9 cellular contexts compared by ENCODE assay signal in the genomic region with DNA sequence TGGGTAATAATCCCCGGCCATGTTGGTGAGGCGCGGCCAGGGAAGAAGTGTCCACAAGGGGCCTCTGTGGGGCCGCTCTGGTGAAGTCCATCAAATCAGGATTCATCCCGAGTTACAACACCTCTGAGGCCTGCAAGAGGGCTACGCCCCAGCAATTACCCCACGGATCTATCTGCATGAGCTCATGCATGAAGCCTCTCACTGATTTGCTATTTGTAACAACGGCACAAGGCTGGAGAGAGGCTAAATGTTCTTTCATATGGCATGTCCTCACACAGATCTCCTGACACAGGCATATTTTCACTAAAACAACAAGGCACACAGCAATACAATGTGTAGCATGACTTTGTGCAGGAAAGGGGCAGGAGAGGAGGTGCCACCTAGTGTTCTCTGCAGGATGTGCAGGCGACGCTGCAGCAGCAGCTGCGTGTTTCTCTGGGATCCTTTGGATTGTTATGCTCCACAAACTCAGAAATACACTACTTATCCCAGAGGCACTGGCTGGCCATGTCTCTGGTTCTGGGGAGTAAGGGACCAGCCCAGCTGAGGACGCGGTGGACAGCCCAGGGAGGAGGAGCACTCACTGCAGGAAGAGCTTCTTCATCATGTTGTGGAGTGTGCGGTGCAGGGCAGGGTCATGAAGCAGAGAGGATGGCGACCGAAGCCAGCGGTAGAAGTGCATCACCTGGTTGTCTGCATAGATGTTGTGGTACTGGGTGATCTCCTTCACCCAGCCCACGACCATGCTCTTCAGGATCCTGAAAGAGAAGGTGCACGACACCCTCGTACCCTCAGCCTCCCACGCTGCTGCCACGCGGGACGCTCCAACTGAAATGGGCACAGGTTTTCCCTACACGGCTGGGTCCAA. TPM values are rescaled to one million over a fixed set of nuclear protein-coding genes. Genes with fewer than 3 reads are reported as not detected.
DNase-seq lines count a peak whose midpoint lies in the region; ATAC-seq, FAIRE-seq and TF ChIP-seq lines count a peak whose summit lies in the region.
"Had no signal": no experiment of that assay in that cellular context is flagged by ENCODE, and none has a peak within 500 bp of the region (broad histone marks: within the 10 kb centered on the region; RNA-seq: fewer than 3 reads in every experiment).

No MANE protein-coding gene starts in this region.

- intact Hi-C loops in psoas muscle (cut with DNase I), result no loop called here

- H3K27ac ChIP-seq in psoas muscle, result no peak overlapping the region

- H3K9me3 ChIP-seq in psoas muscle, result no peaks in the 10 kb centered on the region

- DNase-seq in AG09309 (ENCODE audit: low read depth) (peak; percentile 28), GM12891 (ENCODE audit: insufficient read length, low spot score) (no peak), SHP77 (lab: John Stamatoyannopoulos, UW) (peak; percentile 23 to 34), fibroblast of the conjunctiva (ENCODE audit: low read depth) (peak; percentile 65), psoas muscle (peak; percentile 54 to 75)

- H3K27me3 ChIP-seq in psoas muscle (ENCODE audit: insufficient read depth in 3 of 3, low read length in 2 of 3), result no peaks in the 10 kb centered on the region

- peak; percentile 88 for TF ChIP-seq CTCF in AG09309 (IDR thresholded peaks at IDR 0.05; ENCODE audit: control insufficient read depth, insufficient read depth, low read depth, low read length, missing control alignments)
- peak; percentile 70 for TF ChIP-seq CTCF in psoas muscle (IDR thresholded peaks at IDR 0.05)

- FAIRE-seq in GM12891 (lab: Jason Lieb, UNC), result peak; percentile 88
- FAIRE-seq: frontal cortex had no signal

- H3K36me3 ChIP-seq in psoas muscle (ENCODE audit: insufficient read depth in 1 of 2, low read depth in 1 of 2), result peaks cover 0 to 82% of the 10 kb centered on the region in 2 donors

- 77 to 79% (median 77%) methylated on average over 23 to 25 of the region's 25 CpGs for WGBS in psoas muscle, 3 donors

- TF ChIP-seq POLR2A in GM12891 (IDR thresholded peaks at IDR 0.05; ENCODE audit: low read depth, low read length), result no peak

- H3K4me1 ChIP-seq in psoas muscle, result no peaks in the 10 kb centered on the region

- no peak overlapping the region for H3K4me3 ChIP-seq in AG09309 (ENCODE audit: control insufficient read depth, low read depth, low read length)
- H3K4me3 ChIP-seq in psoas muscle, result no peak overlapping the region

- ATAC-seq in psoas muscle (peak in 3 of 4 donors; percentile 60 to 65 (median 61)), GM19023 (IDR thresholded peaks at IDR 0.05; ENCODE audit: unreplicated experiment) (no peak), GM18870 (IDR thresholded peaks at IDR 0.05; ENCODE audit: unreplicated experiment) (no peak), GM21717 (IDR thresholded peaks at IDR 0.05; ENCODE audit: unreplicated experiment) (no peak)

TF ChIP-seq in GM12891, 5 proteins besides CTCF, POLR2A, EP300 and RAD21:
- no peak for TF ChIP-seq SPI1 (IDR thresholded peaks at IDR 0.05; ENCODE audit: low read depth, low read length)
- TF ChIP-seq TAF1 (IDR thresholded peaks at IDR 0.05; ENCODE audit: low read depth, low read length), result no peak
- no peak for TF ChIP-seq POLR2AphosphoS5 (IDR thresholded peaks at IDR 0.05; ENCODE audit: low read depth, low read length)
- TF ChIP-seq POU2F2 (IDR thresholded peaks at IDR 0.05; ENCODE audit: low read depth, low read length), result no peak
- no peak for TF ChIP-seq PAX5 (IDR thresholded peaks at IDR 0.05; ENCODE audit: insufficient read depth, low read length, severe bottlenecking)

RNA-seq across cellular contexts. Expression of gene P2RX2, which starts 20.2 kb away (rescaled TPM):
- 0.08 TPM for polyA plus RNA-seq in GM12891 (2012; ENCODE audit: low read depth, missing spikeins)
- not detected for total RNA-seq in psoas muscle
- under 1 TPM in 1 of 3 donors, not detected in 2; 0.01 TPM for polyA plus RNA-seq in psoas muscle
- total RNA-seq: frontal cortex had no signal

RNA-seq across cellular contexts. Expression of gene LRCOL1, which starts 28.4 kb away (rescaled TPM):
- polyA plus RNA-seq in GM12891 (2012; ENCODE audit: low read depth, missing spikeins), result 0.18 TPM
- under 1 TPM in 1 of 4 donors, not detected in 3; 0.32 TPM for total RNA-seq in psoas muscle
- polyA plus RNA-seq in psoas muscle, result under 1 TPM in 1 of 3 donors, not detected in 2; 0.13 TPM
- total RNA-seq: frontal cortex had no signal

RNA-seq across cellular contexts. Expression of gene POLE, which starts 48.4 kb away (rescaled TPM):
- 36.4 TPM for polyA plus RNA-seq in GM12891 (2012; ENCODE audit: low read depth, missing spikeins)
- 10 to 100 TPM in 3 of 4 donors, 1 to 10 TPM in 1; 6.7 to 15.1 (median 11.7) TPM for total RNA-seq in psoas muscle
- polyA plus RNA-seq in psoas muscle, result 1 to 10 TPM; 4.2 to 6.0 (median 5.4) TPM

RNA-seq across cellular contexts. Expression of gene PXMP2, which starts 48.6 kb away (rescaled TPM):
- polyA plus RNA-seq in GM12891 (2012; ENCODE audit: low read depth, missing spikeins), result 32.8 TPM
- total RNA-seq in psoas muscle, result 10 to 100 TPM; 13.1 to 36.8 (median 19.3) TPM
- polyA plus RNA-seq in psoas muscle, result 10 to 100 TPM; 22.4 to 28.7 (median 23.7) TPM

Comparison
In these comparisons a context has a peak if more than half of its experiments do, and no peak if none do; other contexts are left out.
1. ATAC-seq: peak in psoas muscle (3 of 4); none in GM19023 (single experiment), GM18870 (single experiment) and GM21717 (single experiment).